Comparison of ENCODE assay signal across 8 cellular contexts in the genomic region with DNA sequence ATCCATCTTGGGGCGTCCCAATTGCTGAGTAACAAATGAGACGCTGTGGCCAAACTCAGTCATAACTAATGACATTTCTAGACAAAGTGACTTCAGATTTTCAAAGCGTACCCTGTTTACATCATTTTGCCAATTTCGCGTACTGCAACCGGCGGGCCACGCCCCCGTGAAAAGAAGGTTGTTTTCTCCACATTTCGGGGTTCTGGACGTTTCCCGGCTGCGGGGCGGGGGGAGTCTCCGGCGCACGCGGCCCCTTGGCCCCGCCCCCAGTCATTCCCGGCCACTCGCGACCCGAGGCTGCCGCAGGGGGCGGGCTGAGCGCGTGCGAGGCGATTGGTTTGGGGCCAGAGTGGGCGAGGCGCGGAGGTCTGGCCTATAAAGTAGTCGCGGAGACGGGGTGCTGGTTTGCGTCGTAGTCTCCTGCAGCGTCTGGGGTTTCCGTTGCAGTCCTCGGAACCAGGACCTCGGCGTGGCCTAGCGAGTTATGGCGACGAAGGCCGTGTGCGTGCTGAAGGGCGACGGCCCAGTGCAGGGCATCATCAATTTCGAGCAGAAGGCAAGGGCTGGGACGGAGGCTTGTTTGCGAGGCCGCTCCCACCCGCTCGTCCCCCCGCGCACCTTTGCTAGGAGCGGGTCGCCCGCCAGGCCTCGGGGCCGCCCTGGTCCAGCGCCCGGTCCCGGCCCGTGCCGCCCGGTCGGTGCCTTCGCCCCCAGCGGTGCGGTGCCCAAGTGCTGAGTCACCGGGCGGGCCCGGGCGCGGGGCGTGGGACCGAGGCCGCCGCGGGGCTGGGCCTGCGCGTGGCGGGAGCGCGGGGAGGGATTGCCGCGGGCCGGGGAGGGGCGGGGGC.
DNase-seq lines count a peak whose midpoint lies in the region; ATAC-seq lines count a peak whose summit lies in the region.

A gene (plus strand): TSS at position 408 of the 848 bp plus-strand sequence. CDS start 77 bp downstream, at position 485.

- H3K27ac ChIP-seq in BLaER1 (peak within 1 kb of the TSS; percentile 93), cingulate gyrus (ENCODE audit: low read depth, low read length) (peak within 1 kb of the TSS; percentile 97)

- ATAC-seq in GM19324 (IDR thresholded peaks at IDR 0.05; ENCODE audit: low FRiP score, unreplicated experiment) (peak; percentile 97), HG03460 (IDR thresholded peaks at IDR 0.05; ENCODE audit: unreplicated experiment) (peak; percentile 95)

- H3K4me3 ChIP-seq in BLaER1: peak within 1 kb of the TSS; percentile 95

- peaks cover 46% of the 10 kb centered on the region for H4K20me1 ChIP-seq in BLaER1

- H3K4me1 ChIP-seq in BLaER1: peaks cover 64% of the 10 kb centered on the region

- H3K9ac ChIP-seq in BLaER1: peak within 1 kb of the TSS; percentile 95

- 0 out of 2 replicates have a peak, but pooled peaks cover 7% of the 10 kb centered on the region for H3K9me3 ChIP-seq in BLaER1

- no peaks in the 10 kb centered on the region for H3K27me3 ChIP-seq in BLaER1

- H3K4me2 ChIP-seq in BLaER1: peak within 1 kb of the TSS; percentile 77

- DNase-seq in NCI-H524 treated with DMSO at 0.1 percent for 48 hours (lab: John Stamatoyannopoulos, UW): peak; percentile 67
- DNase-seq in activated CD4-positive, alpha-beta T cell treated with anti-CD3 and anti-CD28 coated beads for 4 hours: peak; percentile 97
- DNase-seq in kidney tubule cell (ENCODE audit: low spot score): peak; percentile 93
- peak; percentile 89 to 95 for DNase-seq in stimulated activated CD4-positive, alpha-beta T cell treated with anti-CD3 and anti-CD28 coated beads, Interleukin-1b, Interleukin-23, amount 100 ng/mL, for 1 hour (ENCODE audit: low read depth in 2 of 2)

- peaks cover 32% of the 10 kb centered on the region for H3K36me3 ChIP-seq in BLaER1

Comparison
In these comparisons a context has a peak if more than half of its experiments do, and no peak if none do; other contexts are left out.
1. Peak in every context shown above with its lines: DNase-seq, ATAC-seq, H3K4me3 ChIP-seq and H3K27ac ChIP-seq.